Comparison of ENCODE assay signal across 1 cellular context in genomic region chr2:156383798-156384197, GRCh38.
TF ChIP-seq lines count a peak whose summit lies in the region.

No MANE protein-coding gene starts in this region.

TF ChIP-seq in K562, 482 proteins besides CTCF, POLR2A, EP300 and RAD21 (continued from another document):
- TF ChIP-seq ZNF407 (IDR thresholded peaks at IDR 0.05; ENCODE audit: low read depth): no peak
- no peak for TF ChIP-seq RB1 (IDR thresholded peaks at IDR 0.05; ENCODE audit: low read depth)
- TF ChIP-seq, protein P1, sequence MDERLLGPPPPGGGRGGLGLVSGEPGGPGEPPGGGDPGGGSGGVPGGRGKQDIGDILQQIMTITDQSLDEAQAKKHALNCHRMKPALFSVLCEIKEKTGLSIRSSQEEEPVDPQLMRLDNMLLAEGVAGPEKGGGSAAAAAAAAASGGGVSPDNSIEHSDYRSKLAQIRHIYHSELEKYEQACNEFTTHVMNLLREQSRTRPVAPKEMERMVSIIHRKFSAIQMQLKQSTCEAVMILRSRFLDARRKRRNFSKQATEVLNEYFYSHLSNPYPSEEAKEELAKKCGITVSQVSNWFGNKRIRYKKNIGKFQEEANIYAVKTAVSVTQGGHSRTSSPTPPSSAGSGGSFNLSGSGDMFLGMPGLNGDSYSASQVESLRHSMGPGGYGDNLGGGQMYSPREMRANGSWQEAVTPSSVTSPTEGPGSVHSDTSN (CRISPR knock-in tag; IDR thresholded peaks at IDR 0.05; ENCODE audit: low read depth): no peak
- TF ChIP-seq, protein P1 (tag; conservative IDR thresholded peaks at IDR 0.05; ENCODE audit: low read depth): peak; percentile 81
- TF ChIP-seq MEIS2 (IDR thresholded peaks at IDR 0.05; ENCODE audit: partially characterized antibody): peak; percentile 81
